Comparison of ENCODE assay signal across 7 cellular contexts in the genomic region with DNA sequence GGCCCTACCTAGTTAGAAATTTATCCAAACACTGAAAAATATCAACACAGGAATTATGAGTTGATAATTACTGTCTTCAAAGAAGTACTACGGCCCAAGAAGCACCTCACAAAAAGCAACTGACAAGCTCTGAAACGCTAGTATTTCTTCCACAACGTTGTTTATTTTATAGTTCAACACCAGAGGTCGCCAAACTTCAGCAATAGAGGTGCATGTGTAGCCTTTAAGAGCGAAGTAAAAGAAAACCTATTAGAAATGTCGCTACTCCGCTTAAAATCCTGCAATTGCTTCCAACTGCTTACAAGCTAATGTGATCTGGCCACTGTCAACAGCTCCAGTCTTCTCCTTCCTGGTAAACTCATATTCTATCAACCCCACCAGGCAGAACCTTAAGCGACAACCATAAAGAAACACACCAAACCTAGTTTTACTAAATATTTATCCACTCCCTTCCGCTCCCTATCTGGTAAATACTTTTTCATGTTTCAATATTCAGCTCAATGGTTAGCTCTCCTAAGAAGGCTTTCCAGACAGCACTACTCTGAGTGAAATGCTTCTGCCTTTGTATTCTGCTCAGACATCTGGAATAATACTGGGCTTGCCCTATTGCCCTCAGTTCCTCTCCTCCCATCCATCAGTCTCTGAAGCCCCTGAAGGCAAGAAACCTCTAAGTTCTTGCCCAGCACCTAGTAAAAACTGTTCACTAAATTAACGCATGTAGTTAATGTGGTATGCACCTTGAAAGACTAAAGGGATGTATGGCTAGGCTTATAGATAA.
DNase-seq lines count a peak whose midpoint lies in the region; ATAC-seq and TF ChIP-seq lines count a peak whose summit lies in the region.

No MANE protein-coding gene starts in this region.

- ATAC-seq in HG02642 (IDR thresholded peaks at IDR 0.05; ENCODE audit: poor library complexity, unreplicated experiment) (peak; percentile 62), GM18873 (IDR thresholded peaks at IDR 0.05; ENCODE audit: low FRiP score, unreplicated experiment) (no peak)

- H3K4me2 ChIP-seq in neural progenitor cell: no peak overlapping the region

- TF ChIP-seq CTCF in fibroblast of villous mesenchyme (IDR thresholded peaks at IDR 0.05; ENCODE audit: insufficient read depth, low read depth, low read length) (peak; percentile 72), neural progenitor cell (IDR thresholded peaks at IDR 0.05) (peak; percentile 75)

- H3K27ac Mint-ChIP-seq in neural progenitor cell: no peak overlapping the region

- H3K27me3 ChIP-seq in neural progenitor cell: no peaks in the 10 kb centered on the region

- DNase-seq in G401 (ENCODE audit: low spot score) (peak; percentile 66), NCI-H446 treated with DMSO at 0.1 percent for 48 hours (lab: John Stamatoyannopoulos, UW) (peak; percentile 65), fibroblast of villous mesenchyme (ENCODE audit: low read depth) (peak; percentile 83), neural progenitor cell (ENCODE audit: low spot score) (peak; percentile 75)
- peak; percentile 10 for DNase-seq in activated CD8-positive, alpha-beta memory T cell treated with anti-CD3 and anti-CD28 coated beads, Interleukin-2, amount 50 U/mL, for 1 hour (ENCODE audit: extremely low read depth)

- no peak overlapping the region for H3K4me3 Mint-ChIP-seq in neural progenitor cell

- H3K79me2 ChIP-seq in neural progenitor cell (ENCODE audit: low read depth): no peaks in the 10 kb centered on the region

- H4K20me1 ChIP-seq in neural progenitor cell (ENCODE audit: low read depth): peaks cover 5% of the 10 kb centered on the region

- peaks cover 23% of the 10 kb centered on the region for H3K36me3 ChIP-seq in neural progenitor cell

- no peak overlapping the region for H3K9ac ChIP-seq in neural progenitor cell

- no peak overlapping the region for H2AFZ ChIP-seq in neural progenitor cell (replicated peaks)

- H3K9me3 Mint-ChIP-seq in neural progenitor cell: peaks cover 18% of the 10 kb centered on the region

- H3F3A ChIP-seq in neural progenitor cell (ENCODE audit: low read depth): peaks cover 8% of the 10 kb centered on the region

- peaks cover 5% of the 10 kb centered on the region for H3K4me1 Mint-ChIP-seq in neural progenitor cell

- H3K36me3 Mint-ChIP-seq in neural progenitor cell: peaks cover 43% of the 10 kb centered on the region

- H3K4me1 ChIP-seq in neural progenitor cell: peaks cover 6% of the 10 kb centered on the region

- H3K27ac ChIP-seq in neural progenitor cell: no peak overlapping the region

- H3K4me3 ChIP-seq in fibroblast of villous mesenchyme (ENCODE audit: low read depth, low read length): peak overlapping the region; percentile 31
- H3K4me3 ChIP-seq in neural progenitor cell: no peak overlapping the region

- H3K27me3 Mint-ChIP-seq in neural progenitor cell (ENCODE audit: insufficient read depth, low read depth): no peaks in the 10 kb centered on the region

- no peaks in the 10 kb centered on the region for H3K9me3 ChIP-seq in neural progenitor cell (ENCODE audit: low read depth)

- in situ Hi-C loops in G401 (cut with HindIII; ENCODE audit: low sequenced_read_pairs): no loop called here

Comparison
In these comparisons a context has a peak if more than half of its experiments do, and no peak if none do; other contexts are left out.
1. DNase-seq: peak in every context shown above with its lines; median percentile 83 in fibroblast of villous mesenchyme; 75 in neural progenitor cell; 66 in G401; 65 in NCI-H446 treated with DMSO at 0.1 percent for 48 hours; 10 in activated CD8-positive, alpha-beta memory T cell treated with anti-CD3 and anti-CD28 coated beads, Interleukin-2, amount 50 U/mL, for 1 hour.